25 cellular contexts compared by ENCODE assay signal in genomic region chr6:79686698-79687309, GRCh38. TPM values are rescaled to one million over a fixed set of nuclear protein-coding genes. Genes with fewer than 3 reads are reported as not detected.
DNase-seq lines count a peak whose midpoint lies in the region; ATAC-seq and TF ChIP-seq lines count a peak whose summit lies in the region.
"Had no signal": no experiment of that assay in that cellular context is flagged by ENCODE, and none has a peak within 500 bp of the region (broad histone marks: within the 10 kb centered on the region; RNA-seq: fewer than 3 reads in every experiment).

No MANE protein-coding gene starts in this region.

- H3K27ac ChIP-seq in GM23338 (ENCODE audit: low read depth) (no peak overlapping the region), hepatocyte (peak overlapping the region; percentile 25), neural progenitor cell (peak overlapping the region; percentile 4), mesenchymal stem cell (ENCODE audit: low read length, poor library complexity, severe bottlenecking) (no peak overlapping the region)
- no peak overlapping the region for H3K27ac ChIP-seq in naive thymus-derived CD4-positive, alpha-beta T cell (ENCODE audit: low read depth, low read length)
- H3K27ac ChIP-seq: sigmoid colon, thoracic aorta had no signal

- intact Hi-C loops in naive thymus-derived CD4-positive, alpha-beta T cell (cut with micrococcal nuclease): no loop called here

- H3K4me1 Mint-ChIP-seq in GM23338 (peaks cover 12% of the 10 kb centered on the region; the same call in 2 of the 3 replicates), T-helper 17 cell (peaks cover 9% of the 10 kb centered on the region), neural progenitor cell (peaks cover 30% of the 10 kb centered on the region)
- H3K4me1 Mint-ChIP-seq in naive thymus-derived CD4-positive, alpha-beta T cell: peaks cover 0 to 17% (median 2%) of the 10 kb centered on the region in 7 donors
- H3K4me1 Mint-ChIP-seq: naive B cell had no signal

- 58% methylated on average over 3 of the region's 3 CpGs for WGBS in hepatocyte (ENCODE audit: low lambda C conversion rate, missing lambda C conversion rate)
- 68% methylated on average over 3 of the region's 3 CpGs for WGBS in mesenchymal stem cell

- H3K36me3 ChIP-seq in GM23338 (ENCODE audit: insufficient read depth): no peaks in the 10 kb centered on the region
- no peaks in the 10 kb centered on the region for H3K36me3 ChIP-seq in hepatocyte (replicated peaks; ENCODE audit: insufficient read depth, low read depth)
- no peaks in the 10 kb centered on the region for H3K36me3 ChIP-seq in neural progenitor cell
- no peaks in the 10 kb centered on the region for H3K36me3 ChIP-seq in naive thymus-derived CD4-positive, alpha-beta T cell (ENCODE audit: control insufficient read depth in 2 of 3, insufficient read depth in 3 of 3, low read length in 3 of 3)
- no peaks in the 10 kb centered on the region for H3K36me3 ChIP-seq in mesenchymal stem cell (ENCODE audit: control insufficient read depth in 1 of 2, insufficient read depth in 2 of 2, low read depth in 1 of 2, low read length in 2 of 2)
- H3K36me3 ChIP-seq: sigmoid colon had no signal

- H3K9ac ChIP-seq in neural progenitor cell: no peak overlapping the region
- H3K9ac ChIP-seq in mesenchymal stem cell (ENCODE audit: low read length): no peak overlapping the region

- H3K79me2 ChIP-seq in GM23338 (replicated peaks; ENCODE audit: insufficient read depth) (no peaks in the 10 kb centered on the region), hepatocyte (peaks cover 67% of the 10 kb centered on the region), neural progenitor cell (ENCODE audit: low read depth) (peaks cover 9% of the 10 kb centered on the region)

- H3K27ac Mint-ChIP-seq in GM23338: 0 out of 2 replicates have a peak overlapping the region, but pooled peaks have one; percentile 15
- peak overlapping the region; percentile 11 for H3K27ac Mint-ChIP-seq in T-helper 17 cell
- peak overlapping the region; percentile 36 for H3K27ac Mint-ChIP-seq in neural progenitor cell
- peak overlapping the region in 2 of 9 donors; percentile 28 to 43 for H3K27ac Mint-ChIP-seq in naive thymus-derived CD4-positive, alpha-beta T cell
- H3K27ac Mint-ChIP-seq: activated CD4-positive, alpha-beta T cell treated with anti-CD3 and anti-CD28 coated beads for 36 hours; activated T-cell treated with anti-CD3 and anti-CD28 coated beads, Interleukin-2, amount 50 U/mL, for 72 hours had no signal

- ATAC-seq in GM23338 (peak; percentile 60), T-helper 17 cell (no peak), GM19023 (IDR thresholded peaks at IDR 0.05; ENCODE audit: unreplicated experiment) (no peak)
- ATAC-seq in naive thymus-derived CD4-positive, alpha-beta T cell: no peak
- ATAC-seq: activated CD4-positive, alpha-beta T cell treated with anti-CD3 and anti-CD28 coated beads for 36 hours; activated T-cell treated with anti-CD3 and anti-CD28 coated beads, Interleukin-2, amount 50 U/mL, for 72 hours; T-cell had no signal

- H3K4me1 ChIP-seq in GM23338 (ENCODE audit: insufficient read depth) (no peaks in the 10 kb centered on the region), hepatocyte (ENCODE audit: insufficient read depth) (peaks cover 29% of the 10 kb centered on the region), neural progenitor cell (peaks cover 26% of the 10 kb centered on the region), mesenchymal stem cell (ENCODE audit: control insufficient read depth, insufficient read depth, low read depth, low read length) (no peaks in the 10 kb centered on the region)
- no peaks in the 10 kb centered on the region for H3K4me1 ChIP-seq in naive thymus-derived CD4-positive, alpha-beta T cell (ENCODE audit: control insufficient read depth in 2 of 2, insufficient read depth in 2 of 2, low read length in 2 of 2)

- H3K36me3 Mint-ChIP-seq in GM23338 (ENCODE audit: low read depth): peaks cover 16% of the 10 kb centered on the region
- no peaks in the 10 kb centered on the region for H3K36me3 Mint-ChIP-seq in T-helper 17 cell (ENCODE audit: low read depth)
- peaks cover 15% of the 10 kb centered on the region for H3K36me3 Mint-ChIP-seq in neural progenitor cell
- peaks cover 0 to 3% (median 0%) of the 10 kb centered on the region in 5 donors for H3K36me3 Mint-ChIP-seq in naive thymus-derived CD4-positive, alpha-beta T cell
- H3K36me3 Mint-ChIP-seq: naive B cell, T-cell had no signal

- no peaks in the 10 kb centered on the region for H3K27me3 ChIP-seq in GM23338 (ENCODE audit: insufficient read depth)
- H3K27me3 ChIP-seq in hepatocyte: no peaks in the 10 kb centered on the region
- H3K27me3 ChIP-seq in neural progenitor cell: no peaks in the 10 kb centered on the region
- no peaks in the 10 kb centered on the region for H3K27me3 ChIP-seq in naive thymus-derived CD4-positive, alpha-beta T cell (ENCODE audit: control insufficient read depth in 2 of 2, insufficient read depth in 2 of 2, low read length in 2 of 2)
- no peaks in the 10 kb centered on the region for H3K27me3 ChIP-seq in mesenchymal stem cell (ENCODE audit: control insufficient read depth in 1 of 2, insufficient read depth in 1 of 2, low read length in 2 of 2)
- H3K27me3 ChIP-seq: sigmoid colon had no signal

- no peak overlapping the region for H3K14ac ChIP-seq in mesenchymal stem cell (ENCODE audit: low read length in 2 of 2)

- TF ChIP-seq CTCF in GM23338 (conservative IDR thresholded peaks at IDR 0.05; ENCODE audit: low read depth in 2 of 2): no peak
- no peak for TF ChIP-seq CTCF in hepatocyte (IDR thresholded peaks at IDR 0.05; ENCODE audit: poor library complexity)
- TF ChIP-seq CTCF in neural progenitor cell (IDR thresholded peaks at IDR 0.05): no peak

- no peaks in the 10 kb centered on the region for H3K79me1 ChIP-seq in mesenchymal stem cell (replicated peaks; ENCODE audit: low read length, poor library complexity, severe bottlenecking)

- H3K27me3 Mint-ChIP-seq in GM23338 (ENCODE audit: insufficient read depth, low read depth, poor library complexity): no peaks in the 10 kb centered on the region
- peaks cover 12% of the 10 kb centered on the region for H3K27me3 Mint-ChIP-seq in T-helper 17 cell
- peaks cover 4% of the 10 kb centered on the region for H3K27me3 Mint-ChIP-seq in neural progenitor cell (ENCODE audit: insufficient read depth, low read depth)
- H3K27me3 Mint-ChIP-seq in naive thymus-derived CD4-positive, alpha-beta T cell: peaks cover 0 to 7% (median 0%) of the 10 kb centered on the region in 5 donors
- H3K27me3 Mint-ChIP-seq: activated CD4-positive, alpha-beta T cell treated with anti-CD3 and anti-CD28 coated beads for 36 hours; naive B cell; T-cell had no signal

- H3K9me3 Mint-ChIP-seq in GM23338 (peaks cover 5% of the 10 kb centered on the region; the same call in 2 of the 3 replicates), neural progenitor cell (peaks cover 3% of the 10 kb centered on the region)
- H3K9me3 Mint-ChIP-seq in naive thymus-derived CD4-positive, alpha-beta T cell: peaks cover 0 to 3% (median under 1%) of the 10 kb centered on the region in 11 donors
- H3K9me3 Mint-ChIP-seq: activated T-cell treated with anti-CD3 and anti-CD28 coated beads, Interleukin-2, amount 50 U/mL, for 72 hours; T-cell had no signal

- no peak overlapping the region for H2BK120ac ChIP-seq in mesenchymal stem cell (ENCODE audit: low read depth, low read length)

- H3K4me3 ChIP-seq in GM23338 (no peak overlapping the region), hepatocyte (no peak overlapping the region), neural progenitor cell (no peak overlapping the region), mesenchymal stem cell (ENCODE audit: insufficient read depth in 1 of 2, low read depth in 1 of 2, low read length in 2 of 2) (no peak overlapping the region)
- H3K4me3 ChIP-seq in naive thymus-derived CD4-positive, alpha-beta T cell (ENCODE audit: low read length): no peak overlapping the region
- H3K4me3 ChIP-seq: sigmoid colon, thoracic aorta had no signal

- no peak overlapping the region for H2BK12ac ChIP-seq in mesenchymal stem cell (ENCODE audit: low read length in 2 of 2)

- no peak overlapping the region for H3K4me3 Mint-ChIP-seq in GM23338
- no peak overlapping the region for H3K4me3 Mint-ChIP-seq in T-helper 17 cell
- H3K4me3 Mint-ChIP-seq in neural progenitor cell: no peak overlapping the region
- no peak overlapping the region for H3K4me3 Mint-ChIP-seq in naive thymus-derived CD4-positive, alpha-beta T cell
- H3K4me3 Mint-ChIP-seq: activated CD4-positive, alpha-beta T cell treated with anti-CD3 and anti-CD28 coated beads for 36 hours; activated T-cell treated with anti-CD3 and anti-CD28 coated beads, Interleukin-2, amount 50 U/mL, for 72 hours; naive B cell; T-cell had no signal

- H4K20me1 ChIP-seq in GM23338 (replicated peaks; ENCODE audit: insufficient read depth) (no peaks in the 10 kb centered on the region), hepatocyte (ENCODE audit: insufficient read depth, poor library complexity, severe bottlenecking) (no peaks in the 10 kb centered on the region), neural progenitor cell (ENCODE audit: low read depth) (peaks cover 8% of the 10 kb centered on the region)

- H2AFZ ChIP-seq in GM23338 (no peak overlapping the region), hepatocyte (no peak overlapping the region), neural progenitor cell (replicated peaks) (no peak overlapping the region), mesenchymal stem cell (ENCODE audit: low read depth, low read length) (no peak overlapping the region)

- H2BK15ac ChIP-seq in mesenchymal stem cell (ENCODE audit: low read depth, poor library complexity, severe bottlenecking): no peak overlapping the region

- no peak for DNase-seq in GM23338 (ENCODE audit: low spot score)
- no peak for DNase-seq in T-helper 17 cell
- DNase-seq in hepatocyte (ENCODE audit: low spot score): no peak
- no peak for DNase-seq in neural progenitor cell (ENCODE audit: low spot score)
- no peak for DNase-seq in naive thymus-derived CD4-positive, alpha-beta T cell
- no peak for DNase-seq in mesenchymal stem cell
- no peak for DNase-seq in activated effector memory CD4-positive, alpha-beta T cell treated with anti-CD3 and anti-CD28 coated beads, Interleukin-2, amount 50 U/mL, for 16 hours
- DNase-seq: activated CD4-positive, alpha-beta T cell treated with anti-CD3 and anti-CD28 coated beads for 36 hours; activated naive CD4-positive, alpha-beta T cell treated with anti-CD3 and anti-CD28 coated beads, Interleukin-2, amount 50 U/mL, for 16 hours; activated T-cell treated with anti-CD3 and anti-CD28 coated beads, Interleukin-2, amount 50 U/mL, for 72 hours; cerebellar nuclear complex; effector CD4-positive, alpha-beta T cell; erythroblast; foreskin fibroblast; HCEC 1CT; KG1; mammary epithelial cell; naive B cell; NCI-H1694; NCI-H82; SHP77 treated with DMSO at 0.1 percent for 48 hours; sigmoid colon; T-cell had no signal

- no peak overlapping the region for H2AK5ac ChIP-seq in mesenchymal stem cell (ENCODE audit: low read length, severe bottlenecking)

- POLR2A ChIA-PET in naive thymus-derived CD4-positive, alpha-beta T cell (lab: Charles Lee): interaction anchor here (0.6 kb wide), 1 partner anchor 10 kb away, joined by 3 read pairs; no protein-coding TSS in a partner anchor

- no peak overlapping the region for H4K91ac ChIP-seq in mesenchymal stem cell (ENCODE audit: low read length)

- H3K4me2 ChIP-seq in GM23338 (no peak overlapping the region), hepatocyte (peak overlapping the region; percentile 37), neural progenitor cell (no peak overlapping the region), mesenchymal stem cell (ENCODE audit: low read length, poor library complexity, severe bottlenecking) (no peak overlapping the region)

- H2BK5ac ChIP-seq in mesenchymal stem cell (ENCODE audit: low read depth, low read length, poor library complexity, severe bottlenecking): no peak overlapping the region

- H3K9me2 ChIP-seq in GM23338 (ENCODE audit: insufficient read depth): no peaks in the 10 kb centered on the region; the same call in 1 of the 2 replicates
- no peaks in the 10 kb centered on the region for H3K9me2 ChIP-seq in hepatocyte (replicated peaks; ENCODE audit: insufficient read depth)

- H3K23ac ChIP-seq in mesenchymal stem cell (ENCODE audit: low read length in 2 of 2): no peak overlapping the region

- no peak overlapping the region for H4K8ac ChIP-seq in mesenchymal stem cell (ENCODE audit: low read length)

- H3K4ac ChIP-seq in mesenchymal stem cell (ENCODE audit: low read depth in 1 of 2, low read length in 2 of 2): peak overlapping the region in 1 of 2 experiments; percentile 30

- H3K9me3 ChIP-seq in T-helper 17 cell (ENCODE audit: control insufficient read depth, low read length, poor library complexity, severe bottlenecking) (no peaks in the 10 kb centered on the region), hepatocyte (ENCODE audit: low read depth) (no peaks in the 10 kb centered on the region), neural progenitor cell (ENCODE audit: low read depth) (no peaks in the 10 kb centered on the region), mesenchymal stem cell (ENCODE audit: control insufficient read depth, low read length) (no peaks in the 10 kb centered on the region)
- no peaks in the 10 kb centered on the region for H3K9me3 ChIP-seq in naive thymus-derived CD4-positive, alpha-beta T cell (ENCODE audit: control insufficient read depth in 2 of 3, low read length in 3 of 3)
- H3K9me3 ChIP-seq: sigmoid colon, thoracic aorta had no signal

- H3F3A ChIP-seq in GM23338 (replicated peaks; ENCODE audit: low read depth): no peaks in the 10 kb centered on the region
- no peaks in the 10 kb centered on the region for H3F3A ChIP-seq in neural progenitor cell (ENCODE audit: low read depth)

- CTCF ChIA-PET in naive thymus-derived CD4-positive, alpha-beta T cell (lab: Charles Lee): interaction anchor here (0.7 kb wide), 1 partner anchor 548 kb away, joined by 3 read pairs; no protein-coding TSS in a partner anchor

- no peak overlapping the region for H3K18ac ChIP-seq in mesenchymal stem cell (ENCODE audit: low read depth in 1 of 2, low read length in 2 of 2)

RNA-seq across cellular contexts. Expression of gene SH3BGRL2, which starts 55.7 kb away (rescaled TPM):
- 23.8 and 24.5 TPM in 2 replicates for total RNA-seq in GM23338 (2014; rRNA removed; shearing (Covaris generic))
- polyA plus RNA-seq in GM23338 (2016; fragmentation: Nextera tagmentation; extraction: Ambion mirVana): 7.5 and 8.4 TPM in 2 replicates
- 10 to 100 TPM in 1 of 2 donors, 1 to 10 TPM in 1; 2.1 to 36.0 TPM for total RNA-seq in T-helper 17 cell
- total RNA-seq in hepatocyte: 63.6 and 71.4 TPM in 2 replicates
- 23.4 and 24.1 TPM in 2 replicates for polyA plus RNA-seq in hepatocyte
- 30.7 and 47.0 TPM in 2 replicates for total RNA-seq in neural progenitor cell (ENCODE audit: low replicate concordance)
- 1 to 10 TPM in 3 of 5 experiments, under 1 TPM in 2; 0.17 to 2.9 (median 1.8) TPM for total RNA-seq in naive thymus-derived CD4-positive, alpha-beta T cell
- under 1 TPM; 0.37 to 0.74 TPM for polyA plus RNA-seq in naive thymus-derived CD4-positive, alpha-beta T cell
- 2.8 TPM for polyA plus RNA-seq in mesenchymal stem cell (2013, experiment 1 of 2)
- polyA plus RNA-seq in mesenchymal stem cell (2013, experiment 2 of 2): 3.0 TPM

Comparison
In these comparisons a context has a peak if more than half of its experiments do, and no peak if none do; other contexts are left out.
1. H3K27ac ChIP-seq: peak in hepatocyte (single experiment) and neural progenitor cell (single experiment); none in GM23338 (single experiment), naive thymus-derived CD4-positive, alpha-beta T cell (single experiment) and mesenchymal stem cell (single experiment).